In genomic region chr14:58662028-58662427, GRCh38 we compare ENCODE assay signal across 25 cellular contexts. TPM values are rescaled to one million over a fixed set of nuclear protein-coding genes. Genes with fewer than 3 reads are reported as not detected.
DNase-seq lines count a peak whose midpoint lies in the region; ATAC-seq and TF ChIP-seq lines count a peak whose summit lies in the region.
"Had no signal": no experiment of that assay in that cellular context is flagged by ENCODE, and none has a peak within 500 bp of the region (broad histone marks: within the 10 kb centered on the region; RNA-seq: fewer than 3 reads in every experiment).

No MANE protein-coding gene starts in this region.

- TF ChIP-seq CTCF in type B pancreatic cell (conservative IDR thresholded peaks at IDR 0.05) (no peak), esophagus squamous epithelium (IDR thresholded peaks at IDR 0.05) (no peak)

- no peaks in the 10 kb centered on the region for H3K27me3 Mint-ChIP-seq in activated naive CD8-positive, alpha-beta T cell
- H3K27me3 Mint-ChIP-seq in activated naive CD8-positive, alpha-beta T cell treated with anti-CD3 and anti-CD28 coated beads, Interleukin-2, amount 50 U/mL, for 24 hours = no peaks in the 10 kb centered on the region
- H3K27me3 Mint-ChIP-seq in dendritic cell treated with granulocyte-macrophage colony-stimulating factor and Interleukin-4, amounts not matched to agents 40 ng/mL and 50 ng/mL, for 4 days = no peaks in the 10 kb centered on the region
- H3K27me3 Mint-ChIP-seq in type B pancreatic cell = no peaks in the 10 kb centered on the region
- H3K27me3 Mint-ChIP-seq: activated CD4-positive, alpha-beta memory T cell treated with anti-CD3 and anti-CD28 coated beads, Interleukin-2, amount 10 ng/mL, durations not matched to agents 7 days and 5 days had no signal

- no peak overlapping the region for H3K4me3 ChIP-seq in esophagus squamous epithelium
- H3K4me3 ChIP-seq: right atrium auricular region had no signal

- H3K36me3 Mint-ChIP-seq in activated naive CD8-positive, alpha-beta T cell = no peaks in the 10 kb centered on the region
- H3K36me3 Mint-ChIP-seq in activated naive CD8-positive, alpha-beta T cell treated with anti-CD3 and anti-CD28 coated beads, Interleukin-2, amount 50 U/mL, for 24 hours (ENCODE audit: low read depth) = no peaks in the 10 kb centered on the region
- H3K36me3 Mint-ChIP-seq in dendritic cell treated with granulocyte-macrophage colony-stimulating factor and Interleukin-4, amounts not matched to agents 40 ng/mL and 50 ng/mL, for 4 days (ENCODE audit: low read depth) = no peaks in the 10 kb centered on the region
- H3K36me3 Mint-ChIP-seq in type B pancreatic cell = no peaks in the 10 kb centered on the region
- H3K36me3 Mint-ChIP-seq: immature natural killer cell had no signal

- TF ChIP-seq POLR2A in esophagus squamous epithelium (IDR thresholded peaks at IDR 0.05) = no peak

- no peaks in the 10 kb centered on the region for H3K27me3 ChIP-seq in esophagus squamous epithelium
- H3K27me3 ChIP-seq: right atrium auricular region had no signal

- H3K9me3 Mint-ChIP-seq in activated naive CD8-positive, alpha-beta T cell (ENCODE audit: low read depth) = no peaks in the 10 kb centered on the region
- H3K9me3 Mint-ChIP-seq in activated naive CD8-positive, alpha-beta T cell treated with anti-CD3 and anti-CD28 coated beads, Interleukin-2, amount 50 U/mL, for 24 hours = no peaks in the 10 kb centered on the region
- H3K9me3 Mint-ChIP-seq in dendritic cell treated with granulocyte-macrophage colony-stimulating factor and Interleukin-4, amounts not matched to agents 40 ng/mL and 50 ng/mL, for 4 days = no peaks in the 10 kb centered on the region
- no peaks in the 10 kb centered on the region for H3K9me3 Mint-ChIP-seq in type B pancreatic cell
- H3K9me3 Mint-ChIP-seq: activated CD4-positive, alpha-beta memory T cell treated with anti-CD3 and anti-CD28 coated beads, Interleukin-2, amount 10 ng/mL, durations not matched to agents 7 days and 5 days; H9 had no signal

- DNase-seq in DMS53 (lab: John Stamatoyannopoulos, UW) (peak; percentile 7), DMS53 treated with DMSO at 0.1 percent for 48 hours (lab: John Stamatoyannopoulos, UW; ENCODE audit: unreplicated experiment) (no peak), type B pancreatic cell (ENCODE audit: extremely low spot score, unreplicated experiment) (no peak), esophagus squamous epithelium (lab: John Stamatoyannopoulos, UW) (no peak)
- DNase-seq in activated naive CD8-positive, alpha-beta T cell treated with anti-CD3 and anti-CD28 coated beads, Interleukin-2, amount 50 U/mL, for 24 hours = no peak
- DNase-seq: activated CD4-positive, alpha-beta memory T cell treated with anti-CD3 and anti-CD28 coated beads, Interleukin-2, amount 10 ng/mL, durations not matched to agents 7 days and 5 days; AML-193; amniotic stem cell; caudate nucleus; EL; foreskin fibroblast; H9; immature natural killer cell; left ventricle myocardium superior; NCI-H1105; NCI-H2107; stimulated activated CD4-positive, alpha-beta T cell treated with anti-CD3 and anti-CD28 coated beads, Interleukin-12 subunit alpha, Interleukin-12 subunit beta, amount 100 ng/mL, for 4 hours had no signal

- peaks cover 23% of the 10 kb centered on the region for H3K4me1 Mint-ChIP-seq in activated naive CD8-positive, alpha-beta T cell (ENCODE audit: low read depth)
- H3K4me1 Mint-ChIP-seq in activated naive CD8-positive, alpha-beta T cell treated with anti-CD3 and anti-CD28 coated beads, Interleukin-2, amount 50 U/mL, for 24 hours = peaks cover 11% of the 10 kb centered on the region
- peaks cover 28% of the 10 kb centered on the region for H3K4me1 Mint-ChIP-seq in dendritic cell treated with granulocyte-macrophage colony-stimulating factor and Interleukin-4, amounts not matched to agents 40 ng/mL and 50 ng/mL, for 4 days (ENCODE audit: low read depth)
- H3K4me1 Mint-ChIP-seq in type B pancreatic cell (ENCODE audit: unreplicated experiment) = peaks cover 35% of the 10 kb centered on the region
- H3K4me1 Mint-ChIP-seq: immature natural killer cell had no signal

- H3K27ac ChIP-seq in esophagus squamous epithelium = no peak overlapping the region
- H3K27ac ChIP-seq: 22Rv1, KMS-11, right atrium auricular region had no signal

- intact Hi-C loops in dendritic cell treated with granulocyte-macrophage colony-stimulating factor and Interleukin-4, amounts not matched to agents 40 ng/mL and 50 ng/mL, for 4 days (cut with micrococcal nuclease) = no loop called here
- intact Hi-C loops in esophagus squamous epithelium (cut with DNase I) = no loop called here

- no peaks in the 10 kb centered on the region for H3K4me1 ChIP-seq in esophagus squamous epithelium

- WGBS in esophagus squamous epithelium, 2 donors = 71 to 79% methylated on average over 2 of the region's 2 CpGs

- H3K9me3 ChIP-seq in esophagus squamous epithelium = no peaks in the 10 kb centered on the region
- H3K9me3 ChIP-seq: right atrium auricular region had no signal

- H3K4me3 Mint-ChIP-seq in activated naive CD8-positive, alpha-beta T cell = no peak overlapping the region
- no peak overlapping the region for H3K4me3 Mint-ChIP-seq in activated naive CD8-positive, alpha-beta T cell treated with anti-CD3 and anti-CD28 coated beads, Interleukin-2, amount 50 U/mL, for 24 hours
- H3K4me3 Mint-ChIP-seq in dendritic cell treated with granulocyte-macrophage colony-stimulating factor and Interleukin-4, amounts not matched to agents 40 ng/mL and 50 ng/mL, for 4 days = no peak overlapping the region
- H3K4me3 Mint-ChIP-seq in type B pancreatic cell = no peak overlapping the region
- H3K4me3 Mint-ChIP-seq: activated CD4-positive, alpha-beta memory T cell treated with anti-CD3 and anti-CD28 coated beads, Interleukin-2, amount 10 ng/mL, durations not matched to agents 7 days and 5 days; H9; immature natural killer cell had no signal

- no peaks in the 10 kb centered on the region for H3K36me3 ChIP-seq in esophagus squamous epithelium
- H3K36me3 ChIP-seq: right atrium auricular region had no signal

- H3K27ac Mint-ChIP-seq in activated naive CD8-positive, alpha-beta T cell = peak overlapping the region; percentile 80
- no peak overlapping the region for H3K27ac Mint-ChIP-seq in activated naive CD8-positive, alpha-beta T cell treated with anti-CD3 and anti-CD28 coated beads, Interleukin-2, amount 50 U/mL, for 24 hours
- peak overlapping the region; percentile 69 for H3K27ac Mint-ChIP-seq in dendritic cell treated with granulocyte-macrophage colony-stimulating factor and Interleukin-4, amounts not matched to agents 40 ng/mL and 50 ng/mL, for 4 days
- peak overlapping the region; percentile 2 for H3K27ac Mint-ChIP-seq in type B pancreatic cell
- H3K27ac Mint-ChIP-seq: activated CD4-positive, alpha-beta memory T cell treated with anti-CD3 and anti-CD28 coated beads, Interleukin-2, amount 10 ng/mL, durations not matched to agents 7 days and 5 days; H9; immature natural killer cell had no signal

- ATAC-seq in activated naive CD8-positive, alpha-beta T cell treated with anti-CD3 and anti-CD28 coated beads, Interleukin-2, amount 50 U/mL, for 24 hours = no peak
- ATAC-seq in HG02798 (IDR thresholded peaks at IDR 0.05; ENCODE audit: poor library complexity, unreplicated experiment) = no peak
- ATAC-seq: left ventricle myocardium superior, Right ventricle myocardium inferior had no signal

RNA-seq across cellular contexts. Expression of gene DACT1, which starts 24.3 kb away (rescaled TPM):
- total RNA-seq in type B pancreatic cell (ENCODE audit: low replicate concordance) (5.2 and 29.7 TPM in 2 replicates), esophagus squamous epithelium (1 to 10 TPM in 2 of 4 donors, not detected in 2; 1.7 to 3.1 TPM)
- total RNA-seq: HT1080 had no signal
